ENCODE assay signal across 16 cellular contexts in the genomic region with DNA sequence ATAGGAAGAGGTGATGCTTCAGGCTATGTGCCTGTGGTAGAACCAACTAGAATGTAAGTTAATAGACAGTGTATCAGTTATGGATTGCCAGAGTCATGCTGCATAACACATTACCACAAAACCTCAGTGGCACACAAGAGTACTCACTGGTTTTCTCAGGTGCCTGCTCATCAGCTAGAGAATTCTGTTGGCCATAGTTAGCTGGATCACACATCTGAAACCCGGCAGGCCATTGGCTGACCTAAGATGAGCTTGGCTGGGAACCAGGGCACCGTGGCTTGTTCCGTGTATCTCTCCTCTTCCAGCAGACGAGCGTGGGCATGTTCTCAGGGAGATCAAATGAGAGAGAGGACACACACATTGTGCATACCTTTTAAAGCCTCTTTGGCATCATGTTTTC.
DNase-seq lines count a peak whose midpoint lies in the region; ATAC-seq and TF ChIP-seq lines count a peak whose summit lies in the region.
"Had no signal": no experiment of that assay in that cellular context is flagged by ENCODE, and none has a peak within 500 bp of the region (broad histone marks: within the 10 kb centered on the region; RNA-seq: fewer than 3 reads in every experiment).

No MANE protein-coding gene starts in this region.

- H3K27me3 Mint-ChIP-seq in MCF 10A (ENCODE audit: insufficient read depth, unreplicated experiment), result no peaks in the 10 kb centered on the region

- peak; percentile 10 for DNase-seq in MCF 10A (ENCODE audit: unreplicated experiment)
- peak; percentile 84 for DNase-seq in myocyte (ENCODE audit: low read depth)
- no peak for DNase-seq in effector CD4-positive, alpha-beta T cell
- DNase-seq in DMS153 (lab: John Stamatoyannopoulos, UW), result no peak
- DNase-seq in hypothalamus (lab: John Stamatoyannopoulos, UW), result no peak
- DNase-seq: DMS79, heart left ventricle, left cardiac atrium, MG63, NCI-H2107, Right ventricle myocardium superior, spleen had no signal

- CTCF ChIA-PET in MCF 10A (lab: Yijun Ruan, JAX), result interaction anchor here (0.6 to 1.4 kb wide), 3 partner anchors 10 to 143 kb away, joined by 3 to 5 read pairs (median 5); no protein-coding TSS in a partner anchor

- H3K9me3 Mint-ChIP-seq in MCF 10A (ENCODE audit: unreplicated experiment), result no peaks in the 10 kb centered on the region
- H3K9me3 Mint-ChIP-seq: CD14-positive monocyte; T-helper 2 cell treated with Interferon-gamma antibody and Interleukin-4, amounts not matched to agents 5 μg/mL and 100 μg/mL, for 36 hours had no signal

- TF ChIP-seq CTCF in MCF 10A (IDR thresholded peaks at IDR 0.05; ENCODE audit: unreplicated experiment), result no peak

- ATAC-seq in GM18511 (IDR thresholded peaks at IDR 0.05; ENCODE audit: unreplicated experiment) (peak; percentile 69), HG03139 (IDR thresholded peaks at IDR 0.05; ENCODE audit: unreplicated experiment) (peak; percentile 53)
- ATAC-seq: heart left ventricle, left cardiac atrium had no signal

- BruUV-seq in MCF 10A (replicated peaks; lab: Mats Ljungman, UMichigan), result no TSS peak

- intact Hi-C loops in MCF 10A (cut with micrococcal nuclease), result no loop called here

- no peak overlapping the region for H3K27ac Mint-ChIP-seq in MCF 10A (ENCODE audit: low read depth, unreplicated experiment)
- H3K27ac Mint-ChIP-seq: CD14-positive monocyte; T-helper 2 cell treated with Interferon-gamma antibody and Interleukin-4, amounts not matched to agents 5 μg/mL and 100 μg/mL, for 36 hours had no signal

- no peak overlapping the region for H3K4me3 Mint-ChIP-seq in MCF 10A (ENCODE audit: unreplicated experiment)
- H3K4me3 Mint-ChIP-seq: CD14-positive monocyte; T-helper 2 cell treated with Interferon-gamma antibody and Interleukin-4, amounts not matched to agents 5 μg/mL and 100 μg/mL, for 36 hours had no signal

- POLR2A ChIA-PET in MCF 10A (lab: Yijun Ruan, JAX), result interaction anchor here (0.6 to 1.3 kb wide), 2 partner anchors 86 to 190 kb away, joined by 3 to 4 read pairs; no protein-coding TSS in a partner anchor

- H3K36me3 Mint-ChIP-seq in MCF 10A (ENCODE audit: insufficient read depth, unreplicated experiment), result no peaks in the 10 kb centered on the region
- H3K36me3 Mint-ChIP-seq: CD14-positive monocyte had no signal

- H3K4me1 Mint-ChIP-seq in MCF 10A (ENCODE audit: insufficient read depth, unreplicated experiment), result peaks cover 5% of the 10 kb centered on the region

Comparison
In these comparisons a context has a peak if more than half of its experiments do, and no peak if none do; other contexts are left out.
1. DNase-seq: peak in MCF 10A (single experiment) and myocyte (single experiment); none in effector CD4-positive, alpha-beta T cell (single experiment), DMS153 (single experiment) and hypothalamus (0 of 51).